2 cellular contexts compared by ENCODE assay signal in the genomic region with DNA sequence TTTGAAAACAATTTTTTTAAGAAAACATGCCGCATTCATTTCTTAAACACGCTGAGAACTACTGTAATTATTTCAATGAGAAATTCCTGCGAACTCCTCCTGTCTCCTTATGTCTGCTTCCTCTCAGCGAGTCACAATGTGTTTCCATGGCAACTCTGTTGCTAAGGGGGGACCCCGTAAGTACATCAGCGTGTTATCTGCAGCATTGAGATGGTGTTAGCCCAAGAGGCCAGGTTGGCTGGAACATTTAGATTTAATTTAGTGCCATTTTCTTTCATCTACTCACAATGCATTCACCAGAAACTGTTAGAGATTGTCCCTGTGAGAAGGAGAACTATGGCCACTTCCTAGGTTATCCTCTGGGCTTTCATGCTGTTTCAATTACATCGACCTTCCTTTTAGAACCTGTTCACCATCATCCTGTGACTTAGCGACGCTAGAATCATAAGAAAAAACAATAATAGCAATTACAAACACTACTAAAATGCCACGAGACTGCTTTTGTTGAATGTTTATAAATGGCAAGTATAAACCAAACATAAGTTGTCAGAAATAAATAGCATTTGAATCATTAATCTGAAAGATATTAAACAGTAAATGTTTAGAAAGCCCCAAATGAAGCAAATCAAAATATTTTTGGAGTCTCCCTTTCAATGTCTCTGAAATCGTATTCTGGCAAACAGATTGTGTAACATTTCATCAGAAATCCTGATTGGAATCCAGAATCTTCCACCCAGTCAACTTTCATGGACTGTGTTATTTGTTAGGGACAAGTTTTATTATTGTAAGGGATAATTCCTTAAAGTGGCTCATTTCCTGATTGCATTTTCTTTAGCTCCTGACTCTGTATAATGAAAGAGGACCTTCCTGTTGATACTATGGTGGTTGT.
TF ChIP-seq lines count a peak whose summit lies in the region.

No MANE protein-coding gene starts in this region.

TF ChIP-seq in GM23338, 12 proteins besides CTCF, POLR2A, EP300 and RAD21 (continues in another document):
- no peak for TF ChIP-seq CREB1 (CRISPR knock-in tag; IDR thresholded peaks at IDR 0.05; ENCODE audit: low read depth)
- TF ChIP-seq POLR2AphosphoS5 (IDR thresholded peaks at IDR 0.05; ENCODE audit: low read depth): no peak
- TF ChIP-seq, protein P1, sequence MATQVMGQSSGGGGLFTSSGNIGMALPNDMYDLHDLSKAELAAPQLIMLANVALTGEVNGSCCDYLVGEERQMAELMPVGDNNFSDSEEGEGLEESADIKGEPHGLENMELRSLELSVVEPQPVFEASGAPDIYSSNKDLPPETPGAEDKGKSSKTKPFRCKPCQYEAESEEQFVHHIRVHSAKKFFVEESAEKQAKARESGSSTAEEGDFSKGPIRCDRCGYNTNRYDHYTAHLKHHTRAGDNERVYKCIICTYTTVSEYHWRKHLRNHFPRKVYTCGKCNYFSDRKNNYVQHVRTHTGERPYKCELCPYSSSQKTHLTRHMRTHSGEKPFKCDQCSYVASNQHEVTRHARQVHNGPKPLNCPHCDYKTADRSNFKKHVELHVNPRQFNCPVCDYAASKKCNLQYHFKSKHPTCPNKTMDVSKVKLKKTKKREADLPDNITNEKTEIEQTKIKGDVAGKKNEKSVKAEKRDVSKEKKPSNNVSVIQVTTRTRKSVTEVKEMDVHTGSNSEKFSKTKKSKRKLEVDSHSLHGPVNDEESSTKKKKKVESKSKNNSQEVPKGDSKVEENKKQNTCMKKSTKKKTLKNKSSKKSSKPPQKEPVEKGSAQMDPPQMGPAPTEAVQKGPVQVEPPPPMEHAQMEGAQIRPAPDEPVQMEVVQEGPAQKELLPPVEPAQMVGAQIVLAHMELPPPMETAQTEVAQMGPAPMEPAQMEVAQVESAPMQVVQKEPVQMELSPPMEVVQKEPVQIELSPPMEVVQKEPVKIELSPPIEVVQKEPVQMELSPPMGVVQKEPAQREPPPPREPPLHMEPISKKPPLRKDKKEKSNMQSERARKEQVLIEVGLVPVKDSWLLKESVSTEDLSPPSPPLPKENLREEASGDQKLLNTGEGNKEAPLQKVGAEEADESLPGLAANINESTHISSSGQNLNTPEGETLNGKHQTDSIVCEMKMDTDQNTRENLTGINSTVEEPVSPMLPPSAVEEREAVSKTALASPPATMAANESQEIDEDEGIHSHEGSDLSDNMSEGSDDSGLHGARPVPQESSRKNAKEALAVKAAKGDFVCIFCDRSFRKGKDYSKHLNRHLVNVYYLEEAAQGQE (IDR thresholded peaks at IDR 0.05; ENCODE audit: unreplicated experiment): no peak
- TF ChIP-seq JUNB (IDR thresholded peaks at IDR 0.05; ENCODE audit: unreplicated experiment): no peak
- TF ChIP-seq ZNF114 (CRISPR knock-in tag; IDR thresholded peaks at IDR 0.05): no peak
- TF ChIP-seq, protein P2, sequence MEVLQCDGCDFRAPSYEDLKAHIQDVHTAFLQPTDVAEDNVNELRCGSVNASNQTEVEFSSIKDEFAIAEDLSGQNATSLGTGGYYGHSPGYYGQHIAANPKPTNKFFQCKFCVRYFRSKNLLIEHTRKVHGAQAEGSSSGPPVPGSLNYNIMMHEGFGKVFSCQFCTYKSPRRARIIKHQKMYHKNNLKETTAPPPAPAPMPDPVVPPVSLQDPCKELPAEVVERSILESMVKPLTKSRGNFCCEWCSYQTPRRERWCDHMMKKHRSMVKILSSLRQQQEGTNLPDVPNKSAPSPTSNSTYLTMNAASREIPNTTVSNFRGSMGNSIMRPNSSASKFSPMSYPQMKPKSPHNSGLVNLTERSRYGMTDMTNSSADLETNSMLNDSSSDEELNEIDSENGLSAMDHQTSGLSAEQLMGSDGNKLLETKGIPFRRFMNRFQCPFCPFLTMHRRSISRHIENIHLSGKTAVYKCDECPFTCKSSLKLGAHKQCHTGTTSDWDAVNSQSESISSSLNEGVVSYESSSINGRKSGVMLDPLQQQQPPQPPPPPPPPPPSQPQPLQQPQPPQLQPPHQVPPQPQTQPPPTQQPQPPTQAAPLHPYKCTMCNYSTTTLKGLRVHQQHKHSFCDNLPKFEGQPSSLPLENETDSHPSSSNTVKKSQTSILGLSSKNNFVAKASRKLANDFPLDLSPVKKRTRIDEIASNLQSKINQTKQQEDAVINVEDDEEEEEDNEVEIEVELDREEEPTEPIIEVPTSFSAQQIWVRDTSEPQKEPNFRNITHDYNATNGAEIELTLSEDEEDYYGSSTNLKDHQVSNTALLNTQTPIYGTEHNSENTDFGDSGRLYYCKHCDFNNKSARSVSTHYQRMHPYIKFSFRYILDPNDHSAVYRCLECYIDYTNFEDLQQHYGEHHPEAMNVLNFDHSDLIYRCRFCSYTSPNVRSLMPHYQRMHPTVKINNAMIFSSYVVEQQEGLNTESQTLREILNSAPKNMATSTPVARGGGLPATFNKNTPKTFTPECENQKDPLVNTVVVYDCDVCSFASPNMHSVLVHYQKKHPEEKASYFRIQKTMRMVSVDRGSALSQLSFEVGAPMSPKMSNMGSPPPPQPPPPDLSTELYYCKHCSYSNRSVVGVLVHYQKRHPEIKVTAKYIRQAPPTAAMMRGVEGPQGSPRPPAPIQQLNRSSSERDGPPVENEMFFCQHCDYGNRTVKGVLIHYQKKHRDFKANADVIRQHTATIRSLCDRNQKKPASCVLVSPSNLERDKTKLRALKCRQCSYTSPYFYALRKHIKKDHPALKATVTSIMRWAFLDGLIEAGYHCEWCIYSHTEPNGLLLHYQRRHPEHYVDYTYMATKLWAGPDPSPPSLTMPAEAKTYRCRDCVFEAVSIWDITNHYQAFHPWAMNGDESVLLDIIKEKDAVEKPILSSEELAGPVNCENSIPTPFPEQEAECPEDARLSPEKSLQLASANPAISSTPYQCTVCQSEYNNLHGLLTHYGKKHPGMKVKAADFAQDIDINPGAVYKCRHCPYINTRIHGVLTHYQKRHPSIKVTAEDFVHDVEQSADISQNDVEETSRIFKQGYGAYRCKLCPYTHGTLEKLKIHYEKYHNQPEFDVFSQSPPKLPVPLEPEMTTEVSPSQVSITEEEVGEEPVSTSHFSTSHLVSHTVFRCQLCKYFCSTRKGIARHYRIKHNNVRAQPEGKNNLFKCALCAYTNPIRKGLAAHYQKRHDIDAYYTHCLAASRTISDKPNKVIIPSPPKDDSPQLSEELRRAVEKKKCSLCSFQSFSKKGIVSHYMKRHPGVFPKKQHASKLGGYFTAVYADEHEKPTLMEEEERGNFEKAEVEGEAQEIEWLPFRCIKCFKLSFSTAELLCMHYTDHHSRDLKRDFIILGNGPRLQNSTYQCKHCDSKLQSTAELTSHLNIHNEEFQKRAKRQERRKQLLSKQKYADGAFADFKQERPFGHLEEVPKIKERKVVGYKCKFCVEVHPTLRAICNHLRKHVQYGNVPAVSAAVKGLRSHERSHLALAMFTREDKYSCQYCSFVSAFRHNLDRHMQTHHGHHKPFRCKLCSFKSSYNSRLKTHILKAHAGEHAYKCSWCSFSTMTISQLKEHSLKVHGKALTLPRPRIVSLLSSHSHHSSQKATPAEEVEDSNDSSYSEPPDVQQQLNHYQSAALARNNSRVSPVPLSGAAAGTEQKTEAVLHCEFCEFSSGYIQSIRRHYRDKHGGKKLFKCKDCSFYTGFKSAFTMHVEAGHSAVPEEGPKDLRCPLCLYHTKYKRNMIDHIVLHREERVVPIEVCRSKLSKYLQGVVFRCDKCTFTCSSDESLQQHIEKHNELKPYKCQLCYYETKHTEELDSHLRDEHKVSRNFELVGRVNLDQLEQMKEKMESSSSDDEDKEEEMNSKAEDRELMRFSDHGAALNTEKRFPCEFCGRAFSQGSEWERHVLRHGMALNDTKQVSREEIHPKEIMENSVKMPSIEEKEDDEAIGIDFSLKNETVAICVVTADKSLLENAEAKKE (CRISPR knock-in tag; IDR thresholded peaks at IDR 0.05): no peak
- no peak for TF ChIP-seq NANOG (IDR thresholded peaks at IDR 0.05; ENCODE audit: borderline replicate concordance)

TF ChIP-seq in SK-N-SH, 30 proteins besides CTCF, POLR2A, EP300 and RAD21:
- TF ChIP-seq RFX5 (IDR thresholded peaks at IDR 0.05; ENCODE audit: low read length) (peak; percentile 93), MXI1 (IDR thresholded peaks at IDR 0.05; ENCODE audit: low read depth, low read length) (peak; percentile 37; the same call in 1 of the 2 replicates), GATA2 (CRISPR knock-in tag; IDR thresholded peaks at IDR 0.05) (peak; percentile 48; the same call in 1 of the 2 replicates), FOXJ3 (CRISPR knock-in tag; IDR thresholded peaks at IDR 0.05) (no peak)
